2 cellular contexts compared by ENCODE assay signal in genomic region chr6:25793970-25794369, GRCh38.
A peak's percentile ranks its signal among the peaks of the same experiment; 100 is the strongest.
TF ChIP-seq lines count a peak whose summit lies in the region.

No MANE protein-coding gene starts in this region.

TF ChIP-seq in GM23338, 12 proteins besides CTCF, POLR2A, EP300 and RAD21 (continued from another document):
- no peak for TF ChIP-seq POLR2AphosphoS5 (IDR thresholded peaks at IDR 0.05; ENCODE audit: low read depth)
- no peak for TF ChIP-seq ZNF462 (CRISPR knock-in tag; IDR thresholded peaks at IDR 0.05)
- no peak for TF ChIP-seq ZNF114 (CRISPR knock-in tag; IDR thresholded peaks at IDR 0.05)
- no peak for TF ChIP-seq JUNB (IDR thresholded peaks at IDR 0.05; ENCODE audit: unreplicated experiment)
- no peak for TF ChIP-seq NANOG (IDR thresholded peaks at IDR 0.05; ENCODE audit: borderline replicate concordance)
- TF ChIP-seq REST (IDR thresholded peaks at IDR 0.05; ENCODE audit: unreplicated experiment), result no peak
- no peak for TF ChIP-seq EZH2phosphoT487 (IDR thresholded peaks at IDR 0.05; ENCODE audit: unreplicated experiment)
- TF ChIP-seq ZNF331 (CRISPR knock-in tag; IDR thresholded peaks at IDR 0.05; ENCODE audit: low read depth), result no peak
- TF ChIP-seq STAT1 (IDR thresholded peaks at IDR 0.05; ENCODE audit: unreplicated experiment), result no peak

TF ChIP-seq in K562, 482 proteins besides CTCF, POLR2A, EP300 and RAD21:
- TF ChIP-seq, protein P1, sequence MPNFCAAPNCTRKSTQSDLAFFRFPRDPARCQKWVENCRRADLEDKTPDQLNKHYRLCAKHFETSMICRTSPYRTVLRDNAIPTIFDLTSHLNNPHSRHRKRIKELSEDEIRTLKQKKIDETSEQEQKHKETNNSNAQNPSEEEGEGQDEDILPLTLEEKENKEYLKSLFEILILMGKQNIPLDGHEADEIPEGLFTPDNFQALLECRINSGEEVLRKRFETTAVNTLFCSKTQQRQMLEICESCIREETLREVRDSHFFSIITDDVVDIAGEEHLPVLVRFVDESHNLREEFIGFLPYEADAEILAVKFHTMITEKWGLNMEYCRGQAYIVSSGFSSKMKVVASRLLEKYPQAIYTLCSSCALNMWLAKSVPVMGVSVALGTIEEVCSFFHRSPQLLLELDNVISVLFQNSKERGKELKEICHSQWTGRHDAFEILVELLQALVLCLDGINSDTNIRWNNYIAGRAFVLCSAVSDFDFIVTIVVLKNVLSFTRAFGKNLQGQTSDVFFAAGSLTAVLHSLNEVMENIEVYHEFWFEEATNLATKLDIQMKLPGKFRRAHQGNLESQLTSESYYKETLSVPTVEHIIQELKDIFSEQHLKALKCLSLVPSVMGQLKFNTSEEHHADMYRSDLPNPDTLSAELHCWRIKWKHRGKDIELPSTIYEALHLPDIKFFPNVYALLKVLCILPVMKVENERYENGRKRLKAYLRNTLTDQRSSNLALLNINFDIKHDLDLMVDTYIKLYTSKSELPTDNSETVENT (CRISPR knock-in tag; IDR thresholded peaks at IDR 0.05), result no peak
- TF ChIP-seq, protein P2, sequence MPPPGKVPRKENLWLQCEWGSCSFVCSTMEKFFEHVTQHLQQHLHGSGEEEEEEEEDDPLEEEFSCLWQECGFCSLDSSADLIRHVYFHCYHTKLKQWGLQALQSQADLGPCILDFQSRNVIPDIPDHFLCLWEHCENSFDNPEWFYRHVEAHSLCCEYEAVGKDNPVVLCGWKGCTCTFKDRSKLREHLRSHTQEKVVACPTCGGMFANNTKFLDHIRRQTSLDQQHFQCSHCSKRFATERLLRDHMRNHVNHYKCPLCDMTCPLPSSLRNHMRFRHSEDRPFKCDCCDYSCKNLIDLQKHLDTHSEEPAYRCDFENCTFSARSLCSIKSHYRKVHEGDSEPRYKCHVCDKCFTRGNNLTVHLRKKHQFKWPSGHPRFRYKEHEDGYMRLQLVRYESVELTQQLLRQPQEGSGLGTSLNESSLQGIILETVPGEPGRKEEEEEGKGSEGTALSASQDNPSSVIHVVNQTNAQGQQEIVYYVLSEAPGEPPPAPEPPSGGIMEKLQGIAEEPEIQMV (tag; conservative IDR thresholded peaks at IDR 0.05; ENCODE audit: low read depth), result peak; percentile 80
- TF ChIP-seq HDAC2 (IDR thresholded peaks at IDR 0.05) (no peak), TRIM25 (IDR thresholded peaks at IDR 0.05; ENCODE audit: borderline replicate concordance) (no peak), TEAD1 (CRISPR knock-in tag; IDR thresholded peaks at IDR 0.05) (no peak), CEBPB (tag; IDR thresholded peaks at IDR 0.05) (no peak), HDAC3 (IDR thresholded peaks at IDR 0.05; ENCODE audit: borderline replicate concordance, partially characterized antibody) (no peak), ZC3H4 (CRISPR knock-in tag; IDR thresholded peaks at IDR 0.05; ENCODE audit: borderline replicate concordance) (no peak), CC2D1A (IDR thresholded peaks at IDR 0.05) (peak; percentile 43; the same call in 1 of the 2 replicates), DNMT1 (IDR thresholded peaks at IDR 0.05) (no peak), TCF7 (IDR thresholded peaks at IDR 0.05; ENCODE audit: borderline replicate concordance) (no peak), ZNF695 (CRISPR knock-in tag; IDR thresholded peaks at IDR 0.05) (no peak), XRCC5 (IDR thresholded peaks at IDR 0.05; ENCODE audit: low read depth, low read length) (no peak)
- TF ChIP-seq, protein P3, sequence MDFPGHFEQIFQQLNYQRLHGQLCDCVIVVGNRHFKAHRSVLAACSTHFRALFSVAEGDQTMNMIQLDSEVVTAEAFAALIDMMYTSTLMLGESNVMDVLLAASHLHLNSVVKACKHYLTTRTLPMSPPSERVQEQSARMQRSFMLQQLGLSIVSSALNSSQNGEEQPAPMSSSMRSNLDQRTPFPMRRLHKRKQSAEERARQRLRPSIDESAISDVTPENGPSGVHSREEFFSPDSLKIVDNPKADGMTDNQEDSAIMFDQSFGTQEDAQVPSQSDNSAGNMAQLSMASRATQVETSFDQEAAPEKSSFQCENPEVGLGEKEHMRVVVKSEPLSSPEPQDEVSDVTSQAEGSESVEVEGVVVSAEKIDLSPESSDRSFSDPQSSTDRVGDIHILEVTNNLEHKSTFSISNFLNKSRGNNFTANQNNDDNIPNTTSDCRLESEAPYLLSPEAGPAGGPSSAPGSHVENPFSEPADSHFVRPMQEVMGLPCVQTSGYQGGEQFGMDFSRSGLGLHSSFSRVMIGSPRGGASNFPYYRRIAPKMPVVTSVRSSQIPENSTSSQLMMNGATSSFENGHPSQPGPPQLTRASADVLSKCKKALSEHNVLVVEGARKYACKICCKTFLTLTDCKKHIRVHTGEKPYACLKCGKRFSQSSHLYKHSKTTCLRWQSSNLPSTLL (IDR thresholded peaks at IDR 0.05), result peak; percentile 66; the same call in 1 of the 2 replicates
